Comparison of ENCODE assay signal across 10 cellular contexts in genomic region chr17:72588561-72588960, GRCh38.
A peak's percentile ranks its signal among the peaks of the same experiment; 100 is the strongest.
DNase-seq lines count a peak whose midpoint lies in the region; ATAC-seq and TF ChIP-seq lines count a peak whose summit lies in the region.
"Had no signal": no experiment of that assay in that cellular context is flagged by ENCODE, and none has a peak within 500 bp of the region (broad histone marks: within the 10 kb centered on the region; RNA-seq: fewer than 3 reads in every experiment).

No MANE protein-coding gene starts in this region.

- TF ChIP-seq CTCF in fibroblast of lung (conservative IDR thresholded peaks at IDR 0.05 in 1 of 2, IDR thresholded peaks at IDR 0.05 in 1 of 2; ENCODE audit: low read depth in 1 of 2, low read length in 2 of 2): no peak
- TF ChIP-seq CTCF in stomach (IDR thresholded peaks at IDR 0.05): no peak

- peak; percentile 57 to 62 for DNase-seq in NCI-H524 (lab: John Stamatoyannopoulos, UW)
- no peak for DNase-seq in NCI-H524 treated with DMSO at 0.1 percent for 48 hours (lab: John Stamatoyannopoulos, UW)
- DNase-seq in SK-MEL-5 (ENCODE audit: low read depth, low spot score): peak; percentile 60
- peak in 1 of 2 donors; percentile 22 for DNase-seq in fibroblast of lung (ENCODE audit: low read depth in 2 of 2)
- DNase-seq in stomach: no peak
- no peak for DNase-seq in T-helper 1 cell
- DNase-seq: GDM1 had no signal

- H3K4me3 ChIP-seq in fibroblast of lung (replicated peaks in 1 of 4; ENCODE audit: control extremely low read depth in 1 of 4, insufficient read depth in 1 of 4, low read depth in 3 of 4, low read length in 4 of 4): peak overlapping the region in 2 of 4 experiments; percentile 11 to 35
- H3K4me3 ChIP-seq in stomach: peak overlapping the region in 3 of 4 donors; percentile 7 to 66 (median 37)
- H3K4me3 ChIP-seq: HAP-1 had no signal

- no peak overlapping the region for H3K9ac ChIP-seq in fibroblast of lung (ENCODE audit: insufficient read depth, low read length)

- no peaks in the 10 kb centered on the region for H3K9me3 ChIP-seq in fibroblast of lung (ENCODE audit: control insufficient read depth, insufficient read depth, low read depth, low read length)
- no peaks in the 10 kb centered on the region for H3K9me3 ChIP-seq in stomach
- H3K9me3 ChIP-seq: HAP-1 had no signal

- H3K4me2 ChIP-seq in fibroblast of lung (ENCODE audit: extremely low read depth, insufficient read depth, low read length): peak overlapping the region; percentile 32

- in situ Hi-C loops in SK-MEL-5 (cut with HindIII; ENCODE audit: low pct_unique_long_range_greater_than_20kb, low sequenced_read_pairs): no loop called here

- 18 to 36% (median 24%) methylated on average over 7 of the region's 7 CpGs for WGBS in stomach, 5 donors

- H3K36me3 ChIP-seq in fibroblast of lung (ENCODE audit: control insufficient read depth, insufficient read depth, low read length) (no peaks in the 10 kb centered on the region), stomach (no peaks in the 10 kb centered on the region)
- H3K36me3 ChIP-seq: HAP-1 had no signal

- intact Hi-C loops in stomach (cut with DNase I; ENCODE audit: low total_unique reads): no loop called here

- H4K20me1 ChIP-seq in fibroblast of lung (ENCODE audit: control insufficient read depth, extremely low read depth, insufficient read depth, low read length): no peaks in the 10 kb centered on the region

- no peaks in the 10 kb centered on the region for H3K79me2 ChIP-seq in fibroblast of lung (ENCODE audit: control insufficient read depth, insufficient read depth, low read length)

- no peaks in the 10 kb centered on the region for H3K4me1 ChIP-seq in fibroblast of lung (ENCODE audit: control insufficient read depth, extremely low read depth, insufficient read depth, low read length)
- H3K4me1 ChIP-seq in stomach: peaks cover 23 to 55% (median 38%) of the 10 kb centered on the region in 4 donors
- H3K4me1 ChIP-seq: HAP-1 had no signal

- H3K27me3 ChIP-seq in fibroblast of lung (ENCODE audit: control insufficient read depth, insufficient read depth, low read length) (no peaks in the 10 kb centered on the region), stomach (peaks cover 0 to 40% (median 23%) of the 10 kb centered on the region in 3 donors)

- peak overlapping the region; percentile 55 for H2AFZ ChIP-seq in fibroblast of lung (ENCODE audit: low read length)

- no peak for TF ChIP-seq POLR2A in stomach (IDR thresholded peaks at IDR 0.05)

- no peak for ATAC-seq in GM18861 (IDR thresholded peaks at IDR 0.05; ENCODE audit: unreplicated experiment)
- ATAC-seq in GM21576 (IDR thresholded peaks at IDR 0.05; ENCODE audit: unreplicated experiment): no peak

- TF ChIP-seq EP300 in stomach (IDR thresholded peaks at IDR 0.05): no peak

- H3K27ac ChIP-seq in fibroblast of lung (ENCODE audit: insufficient read depth, low read length): peak overlapping the region; percentile 20
- peak overlapping the region; percentile 73 to 87 (median 84) for H3K27ac ChIP-seq in stomach

Comparison
In these comparisons a context has a peak if more than half of its experiments do, and no peak if none do; other contexts are left out.
1. DNase-seq: peak in NCI-H524 (2 of 2) and SK-MEL-5 (single experiment); none in NCI-H524 treated with DMSO at 0.1 percent for 48 hours (single experiment), stomach (single experiment) and T-helper 1 cell (0 of 5).